ENCODE assay signal across 21 cellular contexts in genomic region chr19:56087647-56088346, GRCh38. TPM values are rescaled to one million over a fixed set of nuclear protein-coding genes. Genes with fewer than 3 reads are reported as not detected.
A peak's percentile ranks its signal among the peaks of the same experiment; 100 is the strongest.
DNase-seq lines count a peak whose midpoint lies in the region; ATAC-seq, FAIRE-seq and TF ChIP-seq lines count a peak whose summit lies in the region.
"Had no signal": no experiment of that assay in that cellular context is flagged by ENCODE, and none has a peak within 500 bp of the region (broad histone marks: within the 10 kb centered on the region; RNA-seq: fewer than 3 reads in every experiment).

No MANE protein-coding gene starts in this region.

- H3K4me1 Mint-ChIP-seq in stimulated activated naive CD8-positive, alpha-beta T cell treated with anti-CD3 and anti-CD28 coated beads, Interleukin-15, amount 100 ng/mL, for 72 hours, result peaks cover 17% of the 10 kb centered on the region
- H3K4me1 Mint-ChIP-seq in activated T-helper 2 cell treated with anti-CD3 and anti-CD28 coated beads, Interferon-gamma antibody, Interleukin-2, Interleukin-4, amounts not matched to agents 10 μg/mL and 5 μg/mL and 100 μg/mL, durations not matched to agents 14 hours and 24 hours and 36 hours (ENCODE audit: low read depth), result no peaks in the 10 kb centered on the region

- H3K14ac ChIP-seq in neuronal stem cell (ENCODE audit: low read length), result no peak overlapping the region

- intact Hi-C loops in GM12878 (cut with micrococcal nuclease; ENCODE audit: unreplicated experiment), result no loop called here
- intact Hi-C loops in activated T-helper 2 cell treated with anti-CD3 and anti-CD28 coated beads, Interferon-gamma antibody, Interleukin-2, Interleukin-4, amounts not matched to agents 10 μg/mL and 5 μg/mL and 100 μg/mL, durations not matched to agents 14 hours and 24 hours and 36 hours (cut with micrococcal nuclease), result no loop called here

- peaks cover 3 to 15% of the 10 kb centered on the region in 2 experiments; a peak in 3 of 4 replicates for H3K36me3 ChIP-seq in GM12878 (ENCODE audit: control insufficient read depth in 2 of 2, insufficient read depth in 2 of 2, low read length in 1 of 2)
- peaks cover 11 to 54% of the 10 kb centered on the region in 2 donors for H3K36me3 ChIP-seq in neuronal stem cell (replicated peaks in 1 of 2; ENCODE audit: control insufficient read depth in 2 of 2, insufficient read depth in 2 of 2, low read length in 2 of 2)

- H4K20me1 ChIP-seq in GM12878 (ENCODE audit: control insufficient read depth, insufficient read depth), result no peaks in the 10 kb centered on the region

- no peak overlapping the region for H3K4me3 Mint-ChIP-seq in stimulated activated naive CD8-positive, alpha-beta T cell treated with anti-CD3 and anti-CD28 coated beads, Interleukin-15, amount 100 ng/mL, for 72 hours
- no peak overlapping the region for H3K4me3 Mint-ChIP-seq in activated T-helper 2 cell treated with anti-CD3 and anti-CD28 coated beads, Interferon-gamma antibody, Interleukin-2, Interleukin-4, amounts not matched to agents 10 μg/mL and 5 μg/mL and 100 μg/mL, durations not matched to agents 14 hours and 24 hours and 36 hours (ENCODE audit: low read depth)
- H3K4me3 Mint-ChIP-seq: B cell; CD8-positive, alpha-beta T cell had no signal

- H2BK15ac ChIP-seq in neuronal stem cell (ENCODE audit: low read length), result no peak overlapping the region

- H3K79me2 ChIP-seq in GM12878 (ENCODE audit: control insufficient read depth, insufficient read depth, low read length), result no peaks in the 10 kb centered on the region

- no peak overlapping the region for H3K9ac ChIP-seq in GM12878 (ENCODE audit: control insufficient read depth, insufficient read depth, low read length)
- H3K9ac ChIP-seq in neuronal stem cell (ENCODE audit: low read depth, low read length, poor library complexity), result no peak overlapping the region
- H3K9ac ChIP-seq: SK-N-SH had no signal

- no peak for TF ChIP-seq RAD21 in GM12878 (IDR thresholded peaks at IDR 0.05; ENCODE audit: insufficient read depth, low read depth, low read length)

- no peak for DNase-seq in stimulated activated naive CD8-positive, alpha-beta T cell treated with anti-CD3 and anti-CD28 coated beads, Interleukin-15, amount 100 ng/mL, for 72 hours
- DNase-seq in stimulated activated naive CD8-positive, alpha-beta T cell treated with anti-CD3 and anti-CD28 coated beads, Interleukin-15, Interleukin-2, amounts not matched to agents 100 U/mL and 50 U/mL, for 24 hours, result no peak
- DNase-seq in GM12878 (ENCODE audit: low read depth, low spot score), result no peak
- no peak for DNase-seq in neuronal stem cell (ENCODE audit: low spot score)
- no peak for DNase-seq in NCI-H524 treated with DMSO at 0.1 percent for 48 hours (lab: John Stamatoyannopoulos, UW)
- DNase-seq in activated CD8-positive, alpha-beta memory T cell treated with anti-CD3 and anti-CD28 coated beads, Interleukin-2, amount 50 U/mL, for 48 hours, result no peak
- no peak for DNase-seq in activated T-helper 2 cell treated with anti-CD3 and anti-CD28 coated beads, Interferon-gamma antibody, Interleukin-2, Interleukin-4, amounts not matched to agents 10 μg/mL and 5 μg/mL and 100 μg/mL, durations not matched to agents 14 hours and 24 hours and 36 hours (ENCODE audit: low spot score)
- DNase-seq: Caco-2; CD8-positive, alpha-beta T cell; NCI-H1048; NCI-H1417; NCI-H1694; NCI-H2029 treated with DMSO at 0.1 percent for 48 hours; NCI-H446 treated with DMSO at 0.1 percent for 48 hours; NCI-H526 treated with DMSO at 0.1 percent for 48 hours; SK-N-SH; SW 1271 had no signal

- SMC1A ChIA-PET in GM12878 (lab: Charles Lee; ENCODE audit: uncharacterized antibody, unreplicated experiment), result no interaction called here

- no peak for FAIRE-seq in GM12878 (lab: Jason Lieb, UNC)
- FAIRE-seq: G401.6 had no signal

- TF ChIP-seq POLR2A in GM12878 (IDR thresholded peaks at IDR 0.05; ENCODE audit: low read depth, low read length), result peak; percentile 13; the same call in 1 of the 2 replicates

- CTCF ChIA-PET in GM12878 (lab: Yijun Ruan, JAX), result no interaction called here

- POLR2A ChIA-PET in GM12878 (lab: Charles Lee), result no interaction called here

- no peaks in the 10 kb centered on the region for H3K27me3 Mint-ChIP-seq in stimulated activated naive CD8-positive, alpha-beta T cell treated with anti-CD3 and anti-CD28 coated beads, Interleukin-15, amount 100 ng/mL, for 72 hours
- no peaks in the 10 kb centered on the region for H3K27me3 Mint-ChIP-seq in activated T-helper 2 cell treated with anti-CD3 and anti-CD28 coated beads, Interferon-gamma antibody, Interleukin-2, Interleukin-4, amounts not matched to agents 10 μg/mL and 5 μg/mL and 100 μg/mL, durations not matched to agents 14 hours and 24 hours and 36 hours (ENCODE audit: low read depth)
- H3K27me3 Mint-ChIP-seq: B cell had no signal

- H3K4me1 ChIP-seq in GM12878 (ENCODE audit: control insufficient read depth, insufficient read depth, low read length) (no peaks in the 10 kb centered on the region), neuronal stem cell (ENCODE audit: control insufficient read depth in 2 of 2, insufficient read depth in 1 of 2, low read depth in 1 of 2, low read length in 2 of 2) (peaks cover 2 to 7% of the 10 kb centered on the region in 2 donors)
- H3K4me1 ChIP-seq: Caco-2 had no signal

- H4K91ac ChIP-seq in neuronal stem cell (ENCODE audit: low read depth, low read length, poor library complexity), result no peak overlapping the region

- no peak overlapping the region for H3K18ac ChIP-seq in neuronal stem cell (ENCODE audit: low read length)

- H2AFZ ChIP-seq in GM12878 (ENCODE audit: control insufficient read depth, low read depth, low read length) (no peak overlapping the region), neuronal stem cell (ENCODE audit: low read length) (no peak overlapping the region)

- 98% methylated on average over 16 of the region's 75 CpGs for WGBS in GM12878 (ENCODE audit: insufficient coverage, insufficient replicate concordance, low lambda C conversion rate, missing lambda C conversion rate)
- no CpG with 5 or more reads among the region's 75 CpGs for WGBS in neuronal stem cell (ENCODE audit: extremely low coverage in 2 of 2, insufficient read length in 2 of 2, insufficient replicate concordance in 1 of 2), 2 donors

- peak; percentile 64 for ATAC-seq in stimulated activated naive CD8-positive, alpha-beta T cell treated with anti-CD3 and anti-CD28 coated beads, Interleukin-15, amount 100 ng/mL, for 72 hours
- no peak for ATAC-seq in stimulated activated naive CD8-positive, alpha-beta T cell treated with anti-CD3 and anti-CD28 coated beads, Interleukin-15, Interleukin-2, amounts not matched to agents 100 U/mL and 50 U/mL, for 24 hours
- ATAC-seq in GM12878, result no peak
- ATAC-seq: CD8-positive, alpha-beta T cell; Panc1 had no signal

- H3K4me3 ChIP-seq in GM12878 (no peak overlapping the region), neuronal stem cell (ENCODE audit: low read length in 2 of 2) (no peak overlapping the region)

- H3K27me3 ChIP-seq in GM12878 (replicated peaks in 1 of 2; ENCODE audit: control insufficient read depth in 2 of 2, insufficient read depth in 2 of 2, low read length in 1 of 2) (no peaks in the 10 kb centered on the region), neuronal stem cell (ENCODE audit: control insufficient read depth in 3 of 3, insufficient read depth in 3 of 3, low read depth in 1 of 3, low read length in 3 of 3) (no peaks in the 10 kb centered on the region)

- RAD21 ChIA-PET in GM12878 (lab: Charles Lee; ENCODE audit: unreplicated experiment), result no interaction called here

- peak overlapping the region; percentile 56 for H4K8ac ChIP-seq in neuronal stem cell (ENCODE audit: low read depth, low read length)

- peaks cover 2% of the 10 kb centered on the region; the same call in 2 of the 3 replicates for H3K9me3 ChIP-seq in GM12878 (replicated peaks; ENCODE audit: control insufficient read depth, insufficient read depth, low read length)
- H3K9me3 ChIP-seq in neuronal stem cell (replicated peaks in 1 of 2; ENCODE audit: control insufficient read depth in 2 of 2, insufficient read depth in 1 of 2, low read depth in 1 of 2, low read length in 2 of 2), result peaks cover 3 to 5% of the 10 kb centered on the region in 2 donors
- H3K9me3 ChIP-seq: Caco-2, SK-N-SH had no signal

- H3K27ac ChIP-seq in GM12878 (ENCODE audit: control insufficient read depth, insufficient read depth) (no peak overlapping the region), neuronal stem cell (replicated peaks; ENCODE audit: low read length) (no peak overlapping the region)
- H3K27ac ChIP-seq: C4-2B had no signal

- no peak overlapping the region for H2BK12ac ChIP-seq in neuronal stem cell (ENCODE audit: low read length)

- no peak overlapping the region for H2BK120ac ChIP-seq in neuronal stem cell (ENCODE audit: low read depth, low read length)

- H3K4ac ChIP-seq in neuronal stem cell (ENCODE audit: low read length), result no peak overlapping the region

- H3K79me1 ChIP-seq in neuronal stem cell (ENCODE audit: low read depth, low read length), result peaks cover 15% of the 10 kb centered on the region

- no peak overlapping the region for H3K23ac ChIP-seq in neuronal stem cell (ENCODE audit: low read depth, low read length, poor library complexity)

- peaks cover 0 to 4% of the 10 kb centered on the region in 2 donors for H3K9me3 Mint-ChIP-seq in stimulated activated naive CD8-positive, alpha-beta T cell treated with anti-CD3 and anti-CD28 coated beads, Interleukin-15, amount 100 ng/mL, for 72 hours
- H3K9me3 Mint-ChIP-seq in activated T-helper 2 cell treated with anti-CD3 and anti-CD28 coated beads, Interferon-gamma antibody, Interleukin-2, Interleukin-4, amounts not matched to agents 10 μg/mL and 5 μg/mL and 100 μg/mL, durations not matched to agents 14 hours and 24 hours and 36 hours, result peaks cover 3% of the 10 kb centered on the region
- H3K9me3 Mint-ChIP-seq: CD8-positive, alpha-beta T cell had no signal

- no peak for TF ChIP-seq EP300 in GM12878 (IDR thresholded peaks at IDR 0.05; ENCODE audit: borderline replicate concordance in 1 of 2, control insufficient read depth in 1 of 2, low read depth in 2 of 2, low read length in 2 of 2)

- BruUV-seq in GM12878 (replicated peaks; lab: Mats Ljungman, UMichigan), result no TSS peak

- TF ChIP-seq CTCF in GM12878 (IDR thresholded peaks at IDR 0.05 in 2 of 3, conservative IDR thresholded peaks at IDR 0.05 in 1 of 3; ENCODE audit: control insufficient read depth in 2 of 3, extremely low read depth in 1 of 3, insufficient read depth in 1 of 3, low read depth in 3 of 3, low read length in 3 of 3), result no peak

- no peak overlapping the region for H3K27ac Mint-ChIP-seq in stimulated activated naive CD8-positive, alpha-beta T cell treated with anti-CD3 and anti-CD28 coated beads, Interleukin-15, amount 100 ng/mL, for 72 hours
- no peak overlapping the region for H3K27ac Mint-ChIP-seq in activated T-helper 2 cell treated with anti-CD3 and anti-CD28 coated beads, Interferon-gamma antibody, Interleukin-2, Interleukin-4, amounts not matched to agents 10 μg/mL and 5 μg/mL and 100 μg/mL, durations not matched to agents 14 hours and 24 hours and 36 hours
- H3K27ac Mint-ChIP-seq: B cell; CD8-positive, alpha-beta T cell had no signal

- H3K4me2 ChIP-seq in GM12878 (ENCODE audit: control insufficient read depth, insufficient read depth), result no peak overlapping the region
- no peak overlapping the region for H3K4me2 ChIP-seq in neuronal stem cell (ENCODE audit: insufficient read depth, low read length, poor library complexity, severe bottlenecking)
- H3K4me2 ChIP-seq: SK-N-SH had no signal

- in situ Hi-C loops in GM12878 (cut with MboI), result no loop called here

- peaks cover 19% of the 10 kb centered on the region for H3K36me3 Mint-ChIP-seq in activated T-helper 2 cell treated with anti-CD3 and anti-CD28 coated beads, Interferon-gamma antibody, Interleukin-2, Interleukin-4, amounts not matched to agents 10 μg/mL and 5 μg/mL and 100 μg/mL, durations not matched to agents 14 hours and 24 hours and 36 hours (ENCODE audit: low read depth)

- no peak overlapping the region for H2AK5ac ChIP-seq in neuronal stem cell (ENCODE audit: low read depth, low read length)

- H2BK5ac ChIP-seq in neuronal stem cell (ENCODE audit: low read length), result no peak overlapping the region

RNA-seq across cellular contexts. Expression of gene ZNF787, which starts 33.3 kb away (rescaled TPM):
- 18.7 and 27.6 TPM in 2 replicates for total RNA-seq in GM12878 (2013; cell fraction: nucleolus; rRNA removed)
- total RNA-seq in GM12878 (2014; rRNA removed) (20.3 and 25.6 TPM in 2 replicates), GM12878 (2014; rRNA removed; fragmentation: Illumina TruSeq; extraction: Trizol) (6.2 and 7.8 TPM in 2 replicates), GM12878 (2021) (36.7 and 39.9 TPM in 2 replicates)
- polyA plus RNA-seq in GM12878 (2011; ENCODE audit: low read depth), result 14.9 TPM
- polyA plus RNA-seq in GM12878 (2011; rRNA removed) (2.4 and 5.4 TPM in 2 replicates), GM12878 (2014; fragmentation: Illumina TruSeq; extraction: Trizol) (0.59 and 2.9 TPM in 2 replicates), GM12878 (2014; fragmentation: Nextera tagmentation; extraction: Ambion mirVana) (under 1 TPM; 0.23 to 0.42 TPM), GM12878 (2014; rRNA removed) (27.0 and 36.3 TPM in 2 replicates), GM12878 (2016; fragmentation: Nextera tagmentation; extraction: Ambion mirVana) (1 to 10 TPM; 2.1 to 2.4 TPM)
- 5.6 and 17.2 TPM in 2 replicates for polyA plus RNA-seq in GM12878 (2011; cell fraction: cytosol; rRNA removed)
- polyA plus RNA-seq in GM12878 (2011; cell fraction: nucleus; rRNA removed), result 15.5 and 21.2 TPM in 2 replicates
- 19.2 and 23.8 TPM in 2 replicates for polyA plus RNA-seq in GM12878 (2012)
- polyA minus RNA-seq in GM12878 (2011; rRNA and poly(A)+ RNA removed), result 2.2 and 9.7 TPM in 2 replicates
- polyA minus RNA-seq in GM12878 (2011; cell fraction: cytosol; rRNA and poly(A)+ RNA removed), result 10.3 and 12.4 TPM in 2 replicates
- 4.6 and 8.6 TPM in 2 replicates for polyA minus RNA-seq in GM12878 (2011; cell fraction: nucleus; rRNA and poly(A)+ RNA removed)
- 37.4 TPM for polyA plus RNA-seq in neuronal stem cell (2013, experiment 1 of 2)
- polyA plus RNA-seq in neuronal stem cell (2013, experiment 2 of 2), result 36.2 TPM
- total RNA-seq in activated T-helper 2 cell treated with anti-CD3 and anti-CD28 coated beads, Interferon-gamma antibody, Interleukin-2, Interleukin-4, amounts not matched to agents 10 μg/mL and 5 μg/mL and 100 μg/mL, durations not matched to agents 14 hours and 24 hours and 36 hours, result 35.7 and 37.8 TPM in 2 replicates

RNA-seq across cellular contexts. Expression of gene ZNF444, which starts 53.3 kb away (rescaled TPM):
- total RNA-seq in GM12878 (2013; cell fraction: nucleolus; rRNA removed), result 28.2 and 28.8 TPM in 2 replicates
- total RNA-seq in GM12878 (2014; rRNA removed) (15.0 and 17.5 TPM in 2 replicates), GM12878 (2014; rRNA removed; fragmentation: Illumina TruSeq; extraction: Trizol) (2.8 and 3.7 TPM in 2 replicates), GM12878 (2021) (28.2 and 29.1 TPM in 2 replicates)
- 5.4 TPM for polyA plus RNA-seq in GM12878 (2011; ENCODE audit: low read depth)
- polyA plus RNA-seq in GM12878 (2011; rRNA removed) (5.3 and 10.8 TPM in 2 replicates), GM12878 (2014; fragmentation: Illumina TruSeq; extraction: Trizol) (4.6 and 6.1 TPM in 2 replicates), GM12878 (2014; fragmentation: Nextera tagmentation; extraction: Ambion mirVana) (under 1 TPM; 0.45 to 0.99 TPM), GM12878 (2014; rRNA removed) (19.3 and 24.4 TPM in 2 replicates), GM12878 (2016; fragmentation: Nextera tagmentation; extraction: Ambion mirVana) (10 to 100 TPM; 12.5 to 14.5 TPM)
- polyA plus RNA-seq in GM12878 (2011; cell fraction: cytosol; rRNA removed), result 14.4 and 19.5 TPM in 2 replicates
- 18.8 and 27.5 TPM in 2 replicates for polyA plus RNA-seq in GM12878 (2011; cell fraction: nucleus; rRNA removed)
- polyA plus RNA-seq in GM12878 (2012), result 18.9 and 21.3 TPM in 2 replicates
- polyA minus RNA-seq in GM12878 (2011; rRNA and poly(A)+ RNA removed), result 3.4 and 5.6 TPM in 2 replicates
- polyA minus RNA-seq in GM12878 (2011; cell fraction: cytosol; rRNA and poly(A)+ RNA removed), result 5.6 and 9.0 TPM in 2 replicates
- 1.6 and 6.8 TPM in 2 replicates for polyA minus RNA-seq in GM12878 (2011; cell fraction: nucleus; rRNA and poly(A)+ RNA removed)
- 37.6 TPM for polyA plus RNA-seq in neuronal stem cell (2013, experiment 1 of 2)
- 37.2 TPM for polyA plus RNA-seq in neuronal stem cell (2013, experiment 2 of 2)
- total RNA-seq in activated T-helper 2 cell treated with anti-CD3 and anti-CD28 coated beads, Interferon-gamma antibody, Interleukin-2, Interleukin-4, amounts not matched to agents 10 μg/mL and 5 μg/mL and 100 μg/mL, durations not matched to agents 14 hours and 24 hours and 36 hours, result 30.3 and 35.5 TPM in 2 replicates
